ENCODE assay signal across 8 cellular contexts in genomic region chr1:233565313-233565712, GRCh38. TPM values are rescaled to one million over a fixed set of nuclear protein-coding genes. Genes with fewer than 3 reads are reported as not detected.
"Had no signal": no experiment of that assay in that cellular context is flagged by ENCODE, and none has a peak within 500 bp of the region (broad histone marks: within the 10 kb centered on the region; RNA-seq: fewer than 3 reads in every experiment).

No MANE protein-coding gene starts in this region.

- ATAC-seq: HepG2 had no signal

- H3K4me2 ChIP-seq: KMS-11 had no signal

- H3K27ac ChIP-seq: HL-60, KMS-11 had no signal

- FAIRE-seq: HepG2, HTR-8/SVneo had no signal

- DNase-seq: IMR-90, KBM-7, KG1 had no signal

- H3K9ac ChIP-seq: KMS-11 had no signal

RNA-seq across cellular contexts. Expression of gene KCNK1, which starts 48.6 kb away (rescaled TPM):
- total RNA-seq: HepG2 had no signal
- polyA plus RNA-seq: HepG2, IgD-negative memory B cell had no signal
